1 cellular context compared by ENCODE assay signal in genomic region chr12:5258498-5258897, GRCh38.
TF ChIP-seq lines count a peak whose summit lies in the region.

No MANE protein-coding gene starts in this region.

TF ChIP-seq in HepG2, 621 proteins besides CTCF, POLR2A, EP300 and RAD21 (continued from another document):
- no peak for TF ChIP-seq ELK4 (CRISPR knock-in tag; IDR thresholded peaks at IDR 0.05; ENCODE audit: borderline replicate concordance)
- no peak for TF ChIP-seq PPARG (CRISPR knock-in tag; conservative IDR thresholded peaks at IDR 0.05)
- TF ChIP-seq ZNF326 (CRISPR knock-in tag; IDR thresholded peaks at IDR 0.05; ENCODE audit: borderline replicate concordance) = no peak
